7 cellular contexts compared by ENCODE assay signal in the genomic region with DNA sequence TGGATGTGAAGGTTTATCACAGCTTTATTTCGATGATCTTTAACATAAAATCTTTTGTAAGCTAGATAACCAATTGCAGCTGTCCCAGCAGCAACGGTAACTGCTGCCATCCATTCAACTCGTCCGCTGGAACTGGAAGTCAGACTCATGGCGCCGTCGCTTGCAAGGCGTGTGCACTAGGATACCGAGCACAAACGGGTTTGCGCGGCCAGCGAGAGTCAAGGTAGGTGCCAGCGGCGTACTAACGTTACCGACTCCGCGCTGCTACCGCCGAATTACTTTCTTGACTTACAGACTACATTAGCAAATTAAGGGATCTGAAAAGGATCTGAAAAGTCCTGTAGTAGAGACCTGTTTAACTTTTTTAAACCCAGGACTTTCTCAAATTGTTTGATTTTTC. TPM values are rescaled to one million over a fixed set of nuclear protein-coding genes. Genes with fewer than 3 reads are reported as not detected.
"Had no signal": no experiment of that assay in that cellular context is flagged by ENCODE, and none has a peak within 500 bp of the region (broad histone marks: within the 10 kb centered on the region; RNA-seq: fewer than 3 reads in every experiment).

No MANE protein-coding gene starts in this region.

- H3K27ac ChIP-seq: HL-60 had no signal

- FAIRE-seq: H1, HepG2 had no signal

- H3K4me3 ChIP-seq: GM23338 had no signal

- DNase-seq: H9, HCEC 1CT had no signal

- H3K9me3 Mint-ChIP-seq: GM23338, H9 had no signal

- H3K4me1 Mint-ChIP-seq: IgD-negative memory B cell had no signal

- ATAC-seq: GM23338, HepG2 had no signal

- H3K4me3 Mint-ChIP-seq: GM23338, H9, IgD-negative memory B cell had no signal

- H3K4me2 ChIP-seq: GM23338 had no signal

- H3K36me3 Mint-ChIP-seq: IgD-negative memory B cell had no signal

- H3K27ac Mint-ChIP-seq: GM23338, H9, IgD-negative memory B cell had no signal

RNA-seq across cellular contexts. Expression of a gene that starts 47.4 kb away (rescaled TPM):
- total RNA-seq: HepG2 had no signal
- polyA plus RNA-seq: HepG2 had no signal
